9 cellular contexts compared by ENCODE assay signal in genomic region chr10:122051609-122052385, GRCh38.
DNase-seq lines count a peak whose midpoint lies in the region; ATAC-seq, FAIRE-seq and TF ChIP-seq lines count a peak whose summit lies in the region.
"Had no signal": no experiment of that assay in that cellular context is flagged by ENCODE, and none has a peak within 500 bp of the region (broad histone marks: within the 10 kb centered on the region; RNA-seq: fewer than 3 reads in every experiment).

No MANE protein-coding gene starts in this region.

- H3K4me3 ChIP-seq in body of pancreas = no peak overlapping the region

- DNase-seq in HS-27A (ENCODE audit: low read depth) (peak; percentile 43), body of pancreas (peak; percentile 64 to 73 (median 70)), left colon (peak; percentile 71 to 73), urothelium cell line (ENCODE audit: low spot score) (peak; percentile 76)
- no peak for DNase-seq in natural killer cell treated with Interleukin-12 subunit alpha and Interleukin-12 subunit beta and Interleukin-15 and Interleukin-18, amount 100 ng/mL, for 72 hours (ENCODE audit: low spot score)

- FAIRE-seq in A204.1 (lab: Jason Lieb, UNC) = peak; percentile 39
- FAIRE-seq in urothelium cell line (lab: Jason Lieb, UNC) = no peak

- no peak overlapping the region for H3K27ac Mint-ChIP-seq in natural killer cell treated with Interleukin-12 subunit alpha and Interleukin-12 subunit beta and Interleukin-15 and Interleukin-18, amount 100 ng/mL, for 72 hours
- H3K27ac Mint-ChIP-seq: activated naive CD8-positive, alpha-beta T cell had no signal

- no peak for TF ChIP-seq POLR2A in body of pancreas (IDR thresholded peaks at IDR 0.05)

- intact Hi-C loops in body of pancreas (cut with DNase I) (no loop called here), left colon (cut with DNase I, micrococcal nuclease) (loop anchor here in 1 of 2 donors (5.0 kb wide), 1 partner anchor 61 kb away; no protein-coding TSS in a partner anchor)

- no peaks in the 10 kb centered on the region for H3K9me3 Mint-ChIP-seq in natural killer cell treated with Interleukin-12 subunit alpha and Interleukin-12 subunit beta and Interleukin-15 and Interleukin-18, amount 100 ng/mL, for 72 hours

- no peak overlapping the region for H3K27ac ChIP-seq in body of pancreas

- H3K4me3 Mint-ChIP-seq in natural killer cell treated with Interleukin-12 subunit alpha and Interleukin-12 subunit beta and Interleukin-15 and Interleukin-18, amount 100 ng/mL, for 72 hours = no peak overlapping the region
- H3K4me3 Mint-ChIP-seq: activated naive CD8-positive, alpha-beta T cell had no signal

- no peaks in the 10 kb centered on the region for H3K36me3 ChIP-seq in body of pancreas (replicated peaks in 1 of 2; ENCODE audit: insufficient read depth in 1 of 2, low read depth in 2 of 2)

- WGBS in body of pancreas, 2 donors = 73 to 76% methylated on average over 2 of the region's 2 CpGs

- ATAC-seq in body of pancreas (peak; percentile 78), left colon (peak; percentile 63), GM19035 (IDR thresholded peaks at IDR 0.05; ENCODE audit: unreplicated experiment) (no peak), GM19452 (IDR thresholded peaks at IDR 0.05; ENCODE audit: unreplicated experiment) (no peak)
- ATAC-seq in natural killer cell treated with Interleukin-12 subunit alpha and Interleukin-12 subunit beta and Interleukin-15 and Interleukin-18, amount 100 ng/mL, for 72 hours = no peak

- no peaks in the 10 kb centered on the region for H3K27me3 ChIP-seq in body of pancreas

- no peaks in the 10 kb centered on the region for H3K4me1 Mint-ChIP-seq in natural killer cell treated with Interleukin-12 subunit alpha and Interleukin-12 subunit beta and Interleukin-15 and Interleukin-18, amount 100 ng/mL, for 72 hours (ENCODE audit: low read depth in 2 of 2)

- no peaks in the 10 kb centered on the region for H3K9me3 ChIP-seq in body of pancreas

- H3K36me3 Mint-ChIP-seq in natural killer cell treated with Interleukin-12 subunit alpha and Interleukin-12 subunit beta and Interleukin-15 and Interleukin-18, amount 100 ng/mL, for 72 hours = no peaks in the 10 kb centered on the region
- H3K36me3 Mint-ChIP-seq: activated naive CD8-positive, alpha-beta T cell had no signal

- peak; percentile 38 to 77 (median 53) for TF ChIP-seq CTCF in body of pancreas (IDR thresholded peaks at IDR 0.05)

- peaks cover 5 to 7% of the 10 kb centered on the region in 2 donors for H3K27me3 Mint-ChIP-seq in natural killer cell treated with Interleukin-12 subunit alpha and Interleukin-12 subunit beta and Interleukin-15 and Interleukin-18, amount 100 ng/mL, for 72 hours

- peaks cover 15% of the 10 kb centered on the region for H3K4me1 ChIP-seq in body of pancreas

Comparison
In these comparisons a context has a peak if more than half of its experiments do, and no peak if none do; other contexts are left out.
1. ATAC-seq: peak in body of pancreas (single experiment) and left colon (single experiment); none in GM19035 (single experiment), GM19452 (single experiment) and natural killer cell treated with Interleukin-12 subunit alpha and Interleukin-12 subunit beta and Interleukin-15 and Interleukin-18, amount 100 ng/mL, for 72 hours (0 of 2).